Comparison of ENCODE assay signal across 8 cellular contexts in the genomic region with DNA sequence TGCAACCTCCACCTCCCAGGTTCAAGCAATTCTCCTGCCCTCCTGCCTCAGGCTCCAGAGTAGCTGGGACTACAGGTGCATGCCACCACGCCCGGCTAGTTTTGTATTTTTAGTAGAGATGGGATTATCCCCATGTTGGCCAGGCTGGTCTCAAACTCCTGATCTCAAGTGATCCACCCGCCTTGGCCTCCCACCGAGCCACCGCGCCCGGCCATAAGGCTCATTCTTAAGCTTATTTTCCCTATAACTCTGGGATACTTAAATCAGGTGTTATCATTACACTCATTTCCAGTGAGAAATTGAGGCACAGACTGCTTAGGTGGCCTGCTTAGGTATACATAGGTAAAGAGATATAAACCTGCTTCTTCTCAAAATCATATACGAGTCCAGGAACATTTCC.
"Had no signal": no experiment of that assay in that cellular context is flagged by ENCODE, and none has a peak within 500 bp of the region (broad histone marks: within the 10 kb centered on the region; RNA-seq: fewer than 3 reads in every experiment).

No MANE protein-coding gene starts in this region.

- FAIRE-seq: G401.6, GM12878, GM12891, GM12892, GM18507, GM19239 had no signal

- H3K4me3 ChIP-seq: GM12878 had no signal

- DNase-seq: GDM1, GF-D8 had no signal
